Comparison of ENCODE assay signal across 20 cellular contexts in genomic region chr5:125679522-125679921, GRCh38.
DNase-seq lines count a peak whose midpoint lies in the region; ATAC-seq, FAIRE-seq and TF ChIP-seq lines count a peak whose summit lies in the region.
"Had no signal": no experiment of that assay in that cellular context is flagged by ENCODE, and none has a peak within 500 bp of the region (broad histone marks: within the 10 kb centered on the region; RNA-seq: fewer than 3 reads in every experiment).

No MANE protein-coding gene starts in this region.

- H3K27ac Mint-ChIP-seq in stimulated activated memory B cell treated with anti-CD40 and anti-IgM and Interleukin-4, amounts not matched to agents 10 μg/mL and 1 μg/mL and 100 μg/mL, for 72 hours = no peak overlapping the region
- H3K27ac Mint-ChIP-seq in progenitor cell of endocrine pancreas = no peak overlapping the region
- H3K27ac Mint-ChIP-seq: CD8-positive, alpha-beta memory T cell; H9; HFFc6 had no signal

- intact Hi-C loops in HepG2 (cut with micrococcal nuclease; ENCODE audit: unreplicated experiment) (no loop called here), right lobe of liver (cut with DNase I) (no loop called here), endothelial cell of umbilical vein (cut with micrococcal nuclease) (no loop called here)

- H3K4me1 ChIP-seq in HepG2 (ENCODE audit: insufficient read depth, low read length) (no peaks in the 10 kb centered on the region), right lobe of liver (no peaks in the 10 kb centered on the region), endothelial cell of umbilical vein (ENCODE audit: control insufficient read depth, extremely low read depth, insufficient read depth, low read length) (no peaks in the 10 kb centered on the region)

- POLR2A ChIA-PET in HepG2 (lab: Yijun Ruan, JAX) = no interaction called here
- POLR2A ChIA-PET in endothelial cell of umbilical vein (lab: Charles Lee) = no interaction called here

- H3K9me1 ChIP-seq in endothelial cell of umbilical vein (replicated peaks; ENCODE audit: control insufficient read depth, extremely low read depth, insufficient read depth, low read length) = no peaks in the 10 kb centered on the region

- H3K4me3 Mint-ChIP-seq in stimulated activated memory B cell treated with anti-CD40 and anti-IgM and Interleukin-4, amounts not matched to agents 10 μg/mL and 1 μg/mL and 100 μg/mL, for 72 hours = no peak overlapping the region
- no peak overlapping the region for H3K4me3 Mint-ChIP-seq in progenitor cell of endocrine pancreas (ENCODE audit: low read depth)
- H3K4me3 Mint-ChIP-seq: CD8-positive, alpha-beta memory T cell; H9; HFFc6 had no signal

- H3K4me3 ChIP-seq in HepG2 (replicated peaks in 1 of 3; ENCODE audit: insufficient read depth in 1 of 3, low read depth in 2 of 3, low read length in 3 of 3) (no peak overlapping the region), right lobe of liver (no peak overlapping the region), endothelial cell of umbilical vein (replicated peaks in 1 of 3; ENCODE audit: insufficient read depth in 1 of 3, low read depth in 1 of 3, low read length in 3 of 3) (no peak overlapping the region)
- H3K4me3 ChIP-seq: GM23248 had no signal

- H3K9me3 ChIP-seq in HepG2 (ENCODE audit: low read length) (peaks cover 7% of the 10 kb centered on the region; the same call in 1 of the 2 replicates), right lobe of liver (no peaks in the 10 kb centered on the region), endothelial cell of umbilical vein (replicated peaks; ENCODE audit: control insufficient read depth, insufficient read depth, low read length) (no peaks in the 10 kb centered on the region)

- no peak overlapping the region for H3K27ac ChIP-seq in HepG2 (ENCODE audit: extremely low read length, insufficient read depth, low read length)
- H3K27ac ChIP-seq in right lobe of liver = no peak overlapping the region
- H3K27ac ChIP-seq in endothelial cell of umbilical vein (ENCODE audit: insufficient read depth, low read depth, low read length) = no peak overlapping the region
- H3K27ac ChIP-seq: C4-2B, GM23248, KMS-11 had no signal

- WGBS in HepG2 (ENCODE audit: low lambda C conversion rate) = 0% methylated on average over 1 of the region's 1 CpG
- 78% methylated on average over 1 of the region's 1 CpG for WGBS in right lobe of liver (ENCODE audit: insufficient coverage, low coverage, low lambda C conversion rate, missing lambda C conversion rate)

- H3K36me3 ChIP-seq in HepG2 (replicated peaks in 1 of 2; ENCODE audit: control insufficient read depth in 1 of 2, insufficient read depth in 2 of 2, low read length in 2 of 2) = no peaks in the 10 kb centered on the region
- no peaks in the 10 kb centered on the region for H3K36me3 ChIP-seq in right lobe of liver
- no peaks in the 10 kb centered on the region for H3K36me3 ChIP-seq in endothelial cell of umbilical vein (ENCODE audit: control insufficient read depth in 2 of 2, extremely low read depth in 1 of 2, insufficient read depth in 2 of 2, low read length in 2 of 2)

- dilution Hi-C loops in endothelial cell of umbilical vein (cut with MboI; ENCODE audit: extremely low pct_ligation_motif_present, low sequenced_read_pairs) = no loop called here

- H3K4me2 ChIP-seq in HepG2 (ENCODE audit: low read depth, low read length) = no peak overlapping the region
- no peak overlapping the region for H3K4me2 ChIP-seq in endothelial cell of umbilical vein (ENCODE audit: insufficient read depth, low read length)
- H3K4me2 ChIP-seq: KMS-11 had no signal

- H2AFZ ChIP-seq in HepG2 (ENCODE audit: low read length) (no peak overlapping the region), endothelial cell of umbilical vein (ENCODE audit: low read depth, low read length) (no peak overlapping the region)
- H2AFZ ChIP-seq: GM23248 had no signal

- H3K4me1 Mint-ChIP-seq in stimulated activated memory B cell treated with anti-CD40 and anti-IgM and Interleukin-4, amounts not matched to agents 10 μg/mL and 1 μg/mL and 100 μg/mL, for 72 hours = no peaks in the 10 kb centered on the region
- peaks cover 6% of the 10 kb centered on the region for H3K4me1 Mint-ChIP-seq in progenitor cell of endocrine pancreas (ENCODE audit: low read depth)
- H3K4me1 Mint-ChIP-seq: CD8-positive, alpha-beta memory T cell had no signal

- ATAC-seq in HepG2 (peak; percentile 50; the same call in 1 of the 3 replicates), right lobe of liver (no peak)
- peak; percentile 27 for ATAC-seq in stimulated activated memory B cell treated with anti-CD40 and anti-IgM and Interleukin-4, amounts not matched to agents 10 μg/mL and 1 μg/mL and 100 μg/mL, for 72 hours
- ATAC-seq: SK-N-SH treated with all-trans-retinoic acid at 6 μM for 48 hours had no signal

- in situ Hi-C loops in HepG2 (cut with HindIII; ENCODE audit: extremely low pct_ligation_motif_present, low pct_unique_long_range_greater_than_20kb) = no loop called here

- DNase-seq in HepG2 (ENCODE audit: low spot score) = peak; percentile 10
- no peak for DNase-seq in right lobe of liver
- DNase-seq in endothelial cell of umbilical vein (ENCODE audit: low read depth, low spot score) = no peak
- peak; percentile 2 for DNase-seq in hepatic stellate cell (ENCODE audit: low spot score)
- no peak for DNase-seq in NCI-H524 (lab: John Stamatoyannopoulos, UW)
- no peak for DNase-seq in stimulated activated CD4-positive, alpha-beta T cell treated with anti-CD3 and anti-CD28 coated beads, Interleukin-12 subunit alpha, Interleukin-12 subunit beta, amount 100 ng/mL, for 4 hours
- no peak for DNase-seq in progenitor cell of endocrine pancreas (ENCODE audit: low spot score, unreplicated experiment)
- DNase-seq: Calu3; CD8-positive, alpha-beta memory T cell; DMS153; GF-D8; GM23248; H9; HFFc6; NCI-H1694; NCI-H2081 treated with DMSO at 0.1 percent for 48 hours had no signal

- no peaks in the 10 kb centered on the region for H3K36me3 Mint-ChIP-seq in stimulated activated memory B cell treated with anti-CD40 and anti-IgM and Interleukin-4, amounts not matched to agents 10 μg/mL and 1 μg/mL and 100 μg/mL, for 72 hours
- no peaks in the 10 kb centered on the region for H3K36me3 Mint-ChIP-seq in progenitor cell of endocrine pancreas (ENCODE audit: insufficient read depth)
- H3K36me3 Mint-ChIP-seq: CD8-positive, alpha-beta memory T cell had no signal

- no peak for TF ChIP-seq EP300 in HepG2 (IDR thresholded peaks at IDR 0.05; ENCODE audit: low read depth in 2 of 2, low read length in 2 of 2)
- TF ChIP-seq EP300 in HepG2 (CRISPR knock-in tag; IDR thresholded peaks at IDR 0.05; ENCODE audit: borderline replicate concordance) = no peak

- CTCF ChIA-PET in HepG2 (lab: Yijun Ruan, JAX; ENCODE audit: low intra/inter-chr PET ratio, low total read pairs) = no interaction called here
- CTCF ChIA-PET in endothelial cell of umbilical vein (lab: Charles Lee) = no interaction called here

- H3K27me3 ChIP-seq in HepG2 (ENCODE audit: control insufficient read depth in 1 of 2, insufficient read depth in 2 of 2, low read length in 2 of 2) (no peaks in the 10 kb centered on the region), right lobe of liver (no peaks in the 10 kb centered on the region), endothelial cell of umbilical vein (ENCODE audit: control insufficient read depth in 2 of 2, insufficient read depth in 2 of 2, low read length in 2 of 2) (no peaks in the 10 kb centered on the region)

- no peaks in the 10 kb centered on the region for H4K20me1 ChIP-seq in HepG2 (ENCODE audit: insufficient read depth, low read length)
- H4K20me1 ChIP-seq in endothelial cell of umbilical vein (replicated peaks; ENCODE audit: control insufficient read depth, extremely low read depth, insufficient read depth, low read length) = no peaks in the 10 kb centered on the region

- FAIRE-seq in HepG2 (lab: Jason Lieb, UNC) = no peak
- no peak for FAIRE-seq in endothelial cell of umbilical vein (lab: Jason Lieb, UNC)

- H3K9me3 Mint-ChIP-seq in stimulated activated memory B cell treated with anti-CD40 and anti-IgM and Interleukin-4, amounts not matched to agents 10 μg/mL and 1 μg/mL and 100 μg/mL, for 72 hours = no peaks in the 10 kb centered on the region
- no peaks in the 10 kb centered on the region for H3K9me3 Mint-ChIP-seq in progenitor cell of endocrine pancreas (ENCODE audit: low read depth)

- peaks cover 4% of the 10 kb centered on the region for H3K27me3 Mint-ChIP-seq in stimulated activated memory B cell treated with anti-CD40 and anti-IgM and Interleukin-4, amounts not matched to agents 10 μg/mL and 1 μg/mL and 100 μg/mL, for 72 hours
- H3K27me3 Mint-ChIP-seq in progenitor cell of endocrine pancreas = no peaks in the 10 kb centered on the region

- no TSS peak for BruUV-seq in HepG2 (replicated peaks; lab: Mats Ljungman, UMichigan)
- BruUV-seq in endothelial cell of umbilical vein (replicated peaks; lab: Mats Ljungman, UMichigan) = no TSS peak

- TF ChIP-seq RAD21 in HepG2 (CRISPR knock-in tag; IDR thresholded peaks at IDR 0.05) = no peak

- TF ChIP-seq POLR2A in HepG2 (IDR thresholded peaks at IDR 0.05; ENCODE audit: insufficient read depth in 1 of 2, low read depth in 2 of 2, low read length in 2 of 2) = no peak
- no peak for TF ChIP-seq POLR2A in right lobe of liver (IDR thresholded peaks at IDR 0.05)
- TF ChIP-seq POLR2A in endothelial cell of umbilical vein (IDR thresholded peaks at IDR 0.05; ENCODE audit: low read depth, low read length) = no peak

- TF ChIP-seq CTCF in HepG2 (CRISPR knock-in tag; IDR thresholded peaks at IDR 0.05) (no peak), right lobe of liver (IDR thresholded peaks at IDR 0.05) (no peak), endothelial cell of umbilical vein (IDR thresholded peaks at IDR 0.05; ENCODE audit: extremely low read depth in 1 of 2, insufficient read depth in 1 of 2, low read depth in 1 of 2, low read length in 2 of 2) (no peak), progenitor cell of endocrine pancreas (IDR thresholded peaks at IDR 0.05; ENCODE audit: unreplicated experiment) (no peak)

- no peak overlapping the region for H3K9ac ChIP-seq in HepG2 (ENCODE audit: insufficient read depth, low read depth, low read length)
- H3K9ac ChIP-seq in endothelial cell of umbilical vein (replicated peaks; ENCODE audit: extremely low read depth, insufficient read depth, low read length) = no peak overlapping the region
- H3K9ac ChIP-seq: GM23248, KMS-11 had no signal

- H3K79me2 ChIP-seq in HepG2 (ENCODE audit: insufficient read depth, low read length) (no peaks in the 10 kb centered on the region), endothelial cell of umbilical vein (ENCODE audit: control insufficient read depth, insufficient read depth, low read length) (no peaks in the 10 kb centered on the region)

TF ChIP-seq in HepG2, 621 proteins besides CTCF, POLR2A, EP300 and RAD21 (continues in another document):
- TF ChIP-seq CEBPG (CRISPR knock-in tag; IDR thresholded peaks at IDR 0.05) = no peak

TF ChIP-seq in endothelial cell of umbilical vein, 7 proteins besides CTCF, POLR2A, EP300 and RAD21 (continues in another document):
- TF ChIP-seq MAX (IDR thresholded peaks at IDR 0.05; ENCODE audit: insufficient read depth, insufficient read length) (no peak), MYC (IDR thresholded peaks at IDR 0.05; ENCODE audit: low read depth, low read length) (no peak), POLR2AphosphoS5 (IDR thresholded peaks at IDR 0.05; ENCODE audit: insufficient read depth, low read depth, low read length) (no peak)

Comparison
In these comparisons a context has a peak if more than half of its experiments do, and no peak if none do; other contexts are left out.
1. ATAC-seq: peak in HepG2 (single experiment) and stimulated activated memory B cell treated with anti-CD40 and anti-IgM and Interleukin-4, amounts not matched to agents 10 μg/mL and 1 μg/mL and 100 μg/mL, for 72 hours (single experiment); none in right lobe of liver (0 of 4).
2. DNase-seq: peak in HepG2 (single experiment) and hepatic stellate cell (single experiment); none in right lobe of liver (0 of 3), endothelial cell of umbilical vein (single experiment), NCI-H524 (0 of 2), stimulated activated CD4-positive, alpha-beta T cell treated with anti-CD3 and anti-CD28 coated beads, Interleukin-12 subunit alpha, Interleukin-12 subunit beta, amount 100 ng/mL, for 4 hours (single experiment) and progenitor cell of endocrine pancreas (single experiment).